In genomic region chr16:69829338-69829737, GRCh38 we compare ENCODE assay signal across 27 cellular contexts.
"Had no signal": no experiment of that assay in that cellular context is flagged by ENCODE, and none has a peak within 500 bp of the region (broad histone marks: within the 10 kb centered on the region; RNA-seq: fewer than 3 reads in every experiment).

No MANE protein-coding gene starts in this region.

- H3K27ac Mint-ChIP-seq: activated CD4-positive, alpha-beta memory T cell treated with anti-CD3 and anti-CD28 coated beads for 36 hours; activated CD4-positive, alpha-beta T cell treated with anti-CD3 and anti-CD28 coated beads, Interleukin-2, amount 10 ng/mL, durations not matched to agents 24 days and 14 days; mesothelial cell of epicardium; neural progenitor cell had no signal

- H3K9ac ChIP-seq: neural progenitor cell had no signal

- H3K36me3 ChIP-seq: left ventricle myocardium inferior, neural progenitor cell had no signal

- H2AFZ ChIP-seq: neural progenitor cell had no signal

- H3K9me3 Mint-ChIP-seq: activated CD4-positive, alpha-beta memory T cell treated with anti-CD3 and anti-CD28 coated beads for 36 hours; activated CD4-positive, alpha-beta T cell treated with anti-CD3 and anti-CD28 coated beads, Interleukin-2, amount 10 ng/mL, durations not matched to agents 24 days and 14 days; central memory CD8-positive, alpha-beta T cell; mesothelial cell of epicardium; naive thymus-derived CD8-positive, alpha-beta T cell; neural progenitor cell had no signal

- H3K27me3 Mint-ChIP-seq: activated CD4-positive, alpha-beta memory T cell treated with anti-CD3 and anti-CD28 coated beads for 36 hours; activated CD4-positive, alpha-beta T cell treated with anti-CD3 and anti-CD28 coated beads, Interleukin-2, amount 10 ng/mL, durations not matched to agents 24 days and 14 days; central memory CD8-positive, alpha-beta T cell; naive thymus-derived CD8-positive, alpha-beta T cell had no signal

- H3K4me3 Mint-ChIP-seq: activated CD4-positive, alpha-beta memory T cell treated with anti-CD3 and anti-CD28 coated beads for 36 hours; activated CD4-positive, alpha-beta T cell treated with anti-CD3 and anti-CD28 coated beads, Interleukin-2, amount 10 ng/mL, durations not matched to agents 24 days and 14 days; central memory CD8-positive, alpha-beta T cell; mesothelial cell of epicardium; naive thymus-derived CD8-positive, alpha-beta T cell; neural progenitor cell had no signal

- H3K9me3 ChIP-seq: esophagus squamous epithelium, heart right ventricle, left ventricle myocardium inferior, testis had no signal

- DNase-seq: activated CD4-positive, alpha-beta memory T cell treated with anti-CD3 and anti-CD28 coated beads for 36 hours; activated CD4-positive, alpha-beta T cell treated with anti-CD3 and anti-CD28 coated beads, Interleukin-2, amount 10 ng/mL, durations not matched to agents 24 days and 14 days; activated CD4-positive, CD25-positive, alpha-beta regulatory T cell treated with anti-CD3 and anti-CD28 coated beads, Interleukin-2, amount 50 U/mL, for 72 hours; activated CD8-positive, alpha-beta memory T cell treated with anti-CD3 and anti-CD28 coated beads, Interleukin-2, amount 50 U/mL, for 4 hours; activated gamma-delta T cell treated with Interleukin-2 at 50 U/mL for 16 hours; activated naive CD4-positive, alpha-beta T cell treated with anti-CD3 and anti-CD28 coated beads, Interleukin-2, amount 50 U/mL, for 16 hours; activated T-cell treated with anti-CD3 and anti-CD28 coated beads, Interleukin-2, amount 50 U/mL, for 1 hour; dermis blood vessel endothelial cell; effector CD4-positive, alpha-beta T cell; esophagus squamous epithelium; foreskin melanocyte; heart right ventricle; islet precursor cell; left ventricle myocardium inferior; naive thymus-derived CD8-positive, alpha-beta T cell; occipital lobe; right cardiac atrium; stimulated activated CD4-positive, alpha-beta T cell treated with anti-CD3 and anti-CD28 coated beads, Interleukin-2, amount 100 ng/mL, for 48 hours; stimulated activated naive CD8-positive, alpha-beta T cell treated with anti-CD3 and anti-CD28 coated beads, Interleukin-15, Interleukin-2, amounts not matched to agents 100 U/mL and 50 U/mL, for 24 hours; T-helper 9 cell; testis; trophoblast cell had no signal

- H3K27me3 ChIP-seq: esophagus squamous epithelium, heart right ventricle, neural progenitor cell, testis had no signal

- H3K4me3 ChIP-seq: esophagus squamous epithelium, heart right ventricle, left ventricle myocardium inferior, neural progenitor cell, testis had no signal

- H3K4me2 ChIP-seq: neural progenitor cell had no signal

- H3K27ac ChIP-seq: epithelial cell of prostate, esophagus squamous epithelium, left ventricle myocardium inferior, neural progenitor cell, testis, VCaP had no signal
